ENCODE assay signal across 27 cellular contexts in genomic region chr15:51641490-51642135, GRCh38. TPM values are rescaled to one million over a fixed set of nuclear protein-coding genes. Genes with fewer than 3 reads are reported as not detected.
"Had no signal": no experiment of that assay in that cellular context is flagged by ENCODE, and none has a peak within 500 bp of the region (broad histone marks: within the 10 kb centered on the region; RNA-seq: fewer than 3 reads in every experiment).

No MANE protein-coding gene starts in this region.

- H3K4me3 ChIP-seq: prostate gland, right atrium auricular region, tibial nerve, uterus had no signal

- H3K27ac ChIP-seq: epithelial cell of prostate, foreskin keratinocyte, prostate gland, right atrium auricular region, tibial nerve, uterus had no signal

- H3K27me3 ChIP-seq: foreskin keratinocyte, right atrium auricular region, tibial nerve, uterus had no signal

- H3K4me1 ChIP-seq: foreskin keratinocyte, prostate gland, right atrium auricular region, tibial nerve, uterus had no signal

- ATAC-seq: effector memory CD8-positive, alpha-beta T cell had no signal

- H3K36me3 ChIP-seq: prostate gland, right atrium auricular region, tibial nerve, uterus had no signal

- DNase-seq: activated B cell treated with CpG ODN at 0.5 μM for 24 hours; activated CD4-positive, alpha-beta memory T cell treated with anti-CD3 and anti-CD28 coated beads for 36 hours; activated CD4-positive, alpha-beta T cell treated with anti-CD3 and anti-CD28 coated beads for 4 hours; activated naive CD4-positive, alpha-beta T cell; activated naive CD8-positive, alpha-beta T cell treated with anti-CD3 and anti-CD28 coated beads for 36 hours; activated T-cell treated with anti-CD3 and anti-CD28 coated beads for 4 hours; amniotic stem cell; dermis blood vessel endothelial cell; effector memory CD8-positive, alpha-beta T cell; foreskin keratinocyte; glutamatergic neuron; hypothalamus; mammary epithelial cell; stimulated activated CD4-positive, alpha-beta T cell treated with anti-CD3 and anti-CD28 coated beads, Interleukin-12 subunit alpha, Interleukin-12 subunit beta, amount 100 ng/mL, for 4 hours; stimulated activated CD4-positive, alpha-beta T cell treated with anti-CD3 and anti-CD28 coated beads, Interleukin-1b, Interleukin-23, amount 100 ng/mL, for 48 hours; stimulated activated naive CD4-positive, alpha-beta T cell treated with Interleukin-2 at 50 U/mL for 16 hours; substantia nigra; uterus had no signal

- H3K9me3 ChIP-seq: prostate gland, right atrium auricular region, tibial nerve, uterus had no signal

RNA-seq across cellular contexts. Expression of gene SCG3, which starts 39.7 kb away (rescaled TPM):
- total RNA-seq: activated B cell treated with CpG ODN at 0.5 μM for 24 hours; activated CD4-positive, alpha-beta memory T cell treated with anti-CD3 and anti-CD28 coated beads for 36 hours; activated naive CD8-positive, alpha-beta T cell treated with anti-CD3 and anti-CD28 coated beads for 36 hours; chondrocyte; foreskin keratinocyte; left lobe of liver; mammary epithelial cell; myocyte; osteoblast; right atrium auricular region; tibial nerve had no signal
- polyA plus RNA-seq: keratinocyte, mammary epithelial cell had no signal
